8 cellular contexts compared by ENCODE assay signal in genomic region chr1:156727492-156727891, GRCh38. TPM values are rescaled to one million over a fixed set of nuclear protein-coding genes. Genes with fewer than 3 reads are reported as not detected.
DNase-seq lines count a peak whose midpoint lies in the region; ATAC-seq and TF ChIP-seq lines count a peak whose summit lies in the region.

No MANE protein-coding gene starts in this region.

- peaks cover 35 to 37% of the 10 kb centered on the region in 2 donors for H3K4me1 ChIP-seq in gastrocnemius medialis

- POLR2A ChIA-PET in RWPE1 (lab: Yijun Ruan, JAX; ENCODE audit: low non-redundant PET) = no interaction called here

- TF ChIP-seq CTCF in GM12865 (IDR thresholded peaks at IDR 0.05; ENCODE audit: insufficient read depth, low read depth, low read length, missing control alignments) (no peak), RWPE1 (conservative IDR thresholded peaks at IDR 0.05; ENCODE audit: low read depth) (no peak), foreskin fibroblast (IDR thresholded peaks at IDR 0.05; ENCODE audit: low read depth, low read length) (no peak), gastrocnemius medialis (IDR thresholded peaks at IDR 0.05 in 4 of 5, conservative IDR thresholded peaks at IDR 0.05 in 1 of 5) (no peak)

- DNase-seq in GM12865 (ENCODE audit: low read depth) (no peak), RWPE1 (ENCODE audit: low spot score) (no peak), foreskin fibroblast (no peak), gastrocnemius medialis (no peak), GF-D8 (lab: John Stamatoyannopoulos, UW) (no peak), occipital lobe (lab: John Stamatoyannopoulos, UW) (no peak), NCI-H1048 (lab: John Stamatoyannopoulos, UW) (no peak)

- peak overlapping the region; percentile 66 for H3K4me3 ChIP-seq in GM12865 (ENCODE audit: low read depth, low read length)
- peak overlapping the region; percentile 79 to 80 for H3K4me3 ChIP-seq in foreskin fibroblast (ENCODE audit: low read depth in 1 of 2, low read length in 2 of 2)
- H3K4me3 ChIP-seq in gastrocnemius medialis = peak overlapping the region; percentile 68 to 94 (median 84)

- H3K36me3 ChIP-seq in gastrocnemius medialis = peaks cover 0 to 22% of the 10 kb centered on the region in 2 donors

- CTCF ChIA-PET in RWPE1 (lab: Yijun Ruan, JAX) = interaction anchor here (0.7 to 4.5 kb wide), 9 partner anchors 13 to 200 kb away, joined by 3 to 178 read pairs (median 10); partner anchors contain the start of genes CRABP2, LRRC71, MRPL24 and NES

- H3K9me3 ChIP-seq in gastrocnemius medialis = no peaks in the 10 kb centered on the region

- in situ Hi-C loops in gastrocnemius medialis (cut with MboI; ENCODE audit: low sequenced_read_pairs in 4 of 4) = loop anchor here in 1 of 4 donors (5.0 to 25.0 kb wide), 2 partner anchors 40 to 665 kb away; partner anchors contain the start of genes LAMTOR2, RAB25 and UBQLN4

- no peak for TF ChIP-seq POLR2A in gastrocnemius medialis (IDR thresholded peaks at IDR 0.05)

- H3K27me3 ChIP-seq in gastrocnemius medialis = no peaks in the 10 kb centered on the region

- ATAC-seq in gastrocnemius medialis (no peak), HG02885 (IDR thresholded peaks at IDR 0.05; ENCODE audit: poor library complexity, unreplicated experiment) (no peak)

- intact Hi-C loops in gastrocnemius medialis (cut with DNase I; ENCODE audit: low total_unique reads) = loop anchor here (10.0 kb wide), 1 partner anchor 673 kb away; the partner anchor contains the start of genes LAMTOR2 and UBQLN4

- H3K27ac ChIP-seq in RWPE1 (peak overlapping the region; percentile 68; the same call in 1 of the 2 replicates), gastrocnemius medialis (peak overlapping the region; percentile 91 to 98 (median 94))

RNA-seq across cellular contexts. Expression of gene METTL25B, which starts 0.8 kb away (rescaled TPM):
- total RNA-seq in gastrocnemius medialis (10 to 100 TPM; 12.9 to 28.0 (median 17.6) TPM), occipital lobe (9.2 TPM)

RNA-seq across cellular contexts. Expression of gene ISG20L2, which starts 1.1 kb away (rescaled TPM):
- total RNA-seq in gastrocnemius medialis (10 to 100 TPM in 3 of 4 donors, 1 to 10 TPM in 1; 9.5 to 16.4 (median 15.1) TPM), occipital lobe (6.2 TPM)

RNA-seq across cellular contexts. Expression of gene MRPL24, which starts 13.4 kb away (rescaled TPM):
- total RNA-seq in gastrocnemius medialis (100 to 1,000 TPM in 3 of 4 donors, 10 to 100 TPM in 1; 54.9 to 121 (median 102) TPM), occipital lobe (10.6 TPM)

RNA-seq across cellular contexts. Expression of gene CRABP2, which starts 22.1 kb away (rescaled TPM):
- total RNA-seq in gastrocnemius medialis = 1 to 10 TPM in 1 of 4 donors, under 1 TPM in 1, not detected in 2; 0.98 to 1.3 TPM
- 3.1 TPM for total RNA-seq in occipital lobe

RNA-seq across cellular contexts. Expression of gene HDGF, which starts 24.0 kb away (rescaled TPM):
- total RNA-seq in gastrocnemius medialis = 100 to 1,000 TPM; 154 to 281 (median 240) TPM
- 61.6 TPM for total RNA-seq in occipital lobe
